ENCODE assay signal across 13 cellular contexts in the genomic region with DNA sequence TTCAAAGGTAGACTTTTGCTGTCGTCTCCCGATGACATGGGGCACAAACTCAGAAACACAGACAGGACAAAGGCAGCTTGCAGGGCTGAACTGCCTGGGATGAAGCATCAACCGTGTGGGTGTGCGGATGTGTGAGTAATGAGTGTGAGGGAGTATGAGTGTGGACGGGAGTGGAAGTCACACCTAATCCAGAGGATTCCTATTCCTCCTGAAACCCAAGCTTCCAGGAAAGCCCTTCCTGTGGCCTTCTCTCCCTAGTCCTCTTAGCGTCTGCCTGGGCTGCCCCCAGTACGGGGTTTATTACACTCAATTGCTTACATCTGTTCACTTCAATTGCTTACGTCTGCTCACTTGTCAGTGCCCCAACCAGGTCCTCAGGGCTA. TPM values are rescaled to one million over a fixed set of nuclear protein-coding genes. Genes with fewer than 3 reads are reported as not detected.
DNase-seq lines count a peak whose midpoint lies in the region; ATAC-seq and TF ChIP-seq lines count a peak whose summit lies in the region.
"Had no signal": no experiment of that assay in that cellular context is flagged by ENCODE, and none has a peak within 500 bp of the region (broad histone marks: within the 10 kb centered on the region; RNA-seq: fewer than 3 reads in every experiment).

No MANE protein-coding gene starts in this region.

- peak; percentile 28 for ATAC-seq in omental fat pad (ENCODE audit: low FRiP score)

- TF ChIP-seq CTCF in epithelial cell of esophagus (IDR thresholded peaks at IDR 0.05; ENCODE audit: insufficient read depth, low read depth, low read length, missing control alignments) (no peak), omental fat pad (IDR thresholded peaks at IDR 0.05) (no peak)

- H3K4me3 ChIP-seq in epithelial cell of esophagus (ENCODE audit: low read length): no peak overlapping the region

- H3K27ac ChIP-seq in substantia nigra (ENCODE audit: low read depth, low read length, poor library complexity, severe bottlenecking): no peak overlapping the region

- peak; percentile 37 for DNase-seq in ELR (ENCODE audit: low read depth)
- peak; percentile 90 for DNase-seq in NCI-H524 treated with DMSO at 0.1 percent for 48 hours (lab: John Stamatoyannopoulos, UW)
- DNase-seq in epithelial cell of esophagus (ENCODE audit: low read depth): peak; percentile 56
- DNase-seq in omental fat pad (ENCODE audit: low spot score): no peak
- no peak for DNase-seq in substantia nigra (lab: John Stamatoyannopoulos, UW)
- no peak for DNase-seq in NCI-H146 treated with DMSO at 0.1 percent for 48 hours (lab: John Stamatoyannopoulos, UW; ENCODE audit: unreplicated experiment)
- no peak for DNase-seq in activated gamma-delta T cell treated with Interleukin-2 at 50 U/mL for 16 hours
- DNase-seq: activated CD4-positive, alpha-beta T cell treated with anti-CD3 and anti-CD28 coated beads, Interleukin-2, amount 10 ng/mL, durations not matched to agents 7 days and 5 days; HFFc6; NCI-H1092; NCI-H2107; NCI-H748 treated with DMSO at 0.1 percent for 48 hours; stimulated activated CD4-positive, alpha-beta T cell treated with anti-CD3 and anti-CD28 coated beads, Interleukin-4, amount 100 ng/mL, for 4 hours had no signal

RNA-seq across cellular contexts. Expression of gene IL4R, which starts 2.3 kb away (rescaled TPM):
- total RNA-seq in omental fat pad: 100 to 1,000 TPM in 1 of 4 donors, 10 to 100 TPM in 3; 36.9 to 162 (median 47.3) TPM

RNA-seq across cellular contexts. Expression of gene NSMCE1, which starts 42.9 kb away (rescaled TPM):
- total RNA-seq in omental fat pad: 10 to 100 TPM; 30.3 to 53.0 (median 43.9) TPM

Comparison
In these comparisons a context has a peak if more than half of its experiments do, and no peak if none do; other contexts are left out.
1. DNase-seq: peak in ELR (single experiment), NCI-H524 treated with DMSO at 0.1 percent for 48 hours (single experiment) and epithelial cell of esophagus (single experiment); none in omental fat pad (single experiment), substantia nigra (0 of 49), NCI-H146 treated with DMSO at 0.1 percent for 48 hours (single experiment) and activated gamma-delta T cell treated with Interleukin-2 at 50 U/mL for 16 hours (single experiment).